ENCODE assay signal across 1 cellular context in the genomic region with DNA sequence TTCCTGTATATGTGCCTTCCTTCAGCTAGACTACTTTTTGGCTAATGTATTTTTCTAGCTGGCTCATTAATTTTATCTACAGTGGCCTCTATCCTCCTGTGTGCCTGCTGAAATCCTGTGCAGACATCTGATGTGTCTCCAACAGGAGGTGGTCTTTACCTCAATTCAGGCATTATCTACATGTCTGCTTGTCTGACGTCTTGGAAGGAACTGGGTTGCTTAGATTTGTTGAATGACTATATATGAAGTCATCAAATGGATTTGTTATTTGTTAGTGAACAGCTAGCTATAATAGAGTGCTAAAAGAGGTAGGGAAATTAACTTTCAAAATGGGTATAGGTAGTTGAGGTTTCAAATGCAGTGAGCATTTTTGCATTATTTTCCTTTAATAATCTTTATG.
TF ChIP-seq lines count a peak whose summit lies in the region.

No MANE protein-coding gene starts in this region.

TF ChIP-seq in GM12878, 131 proteins besides CTCF, POLR2A, EP300 and RAD21:
- TF ChIP-seq, protein P1, sequence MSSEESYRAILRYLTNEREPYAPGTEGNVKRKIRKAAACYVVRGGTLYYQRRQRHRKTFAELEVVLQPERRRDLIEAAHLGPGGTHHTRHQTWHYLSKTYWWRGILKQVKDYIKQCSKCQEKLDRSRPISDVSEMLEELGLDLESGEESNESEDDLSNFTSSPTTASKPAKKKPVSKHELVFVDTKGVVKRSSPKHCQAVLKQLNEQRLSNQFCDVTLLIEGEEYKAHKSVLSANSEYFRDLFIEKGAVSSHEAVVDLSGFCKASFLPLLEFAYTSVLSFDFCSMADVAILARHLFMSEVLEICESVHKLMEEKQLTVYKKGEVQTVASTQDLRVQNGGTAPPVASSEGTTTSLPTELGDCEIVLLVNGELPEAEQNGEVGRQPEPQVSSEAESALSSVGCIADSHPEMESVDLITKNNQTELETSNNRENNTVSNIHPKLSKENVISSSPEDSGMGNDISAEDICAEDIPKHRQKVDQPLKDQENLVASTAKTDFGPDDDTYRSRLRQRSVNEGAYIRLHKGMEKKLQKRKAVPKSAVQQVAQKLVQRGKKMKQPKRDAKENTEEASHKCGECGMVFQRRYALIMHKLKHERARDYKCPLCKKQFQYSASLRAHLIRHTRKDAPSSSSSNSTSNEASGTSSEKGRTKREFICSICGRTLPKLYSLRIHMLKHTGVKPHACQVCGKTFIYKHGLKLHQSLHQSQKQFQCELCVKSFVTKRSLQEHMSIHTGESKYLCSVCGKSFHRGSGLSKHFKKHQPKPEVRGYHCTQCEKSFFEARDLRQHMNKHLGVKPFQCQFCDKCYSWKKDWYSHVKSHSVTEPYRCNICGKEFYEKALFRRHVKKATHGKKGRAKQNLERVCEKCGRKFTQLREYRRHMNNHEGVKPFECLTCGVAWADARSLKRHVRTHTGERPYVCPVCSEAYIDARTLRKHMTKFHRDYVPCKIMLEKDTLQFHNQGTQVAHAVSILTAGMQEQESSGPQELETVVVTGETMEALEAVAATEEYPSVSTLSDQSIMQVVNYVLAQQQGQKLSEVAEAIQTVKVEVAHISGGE (CRISPR knock-in tag; IDR thresholded peaks at IDR 0.05): no peak
- no peak for TF ChIP-seq SMARCA5 (IDR thresholded peaks at IDR 0.05)
- TF ChIP-seq, protein P2, sequence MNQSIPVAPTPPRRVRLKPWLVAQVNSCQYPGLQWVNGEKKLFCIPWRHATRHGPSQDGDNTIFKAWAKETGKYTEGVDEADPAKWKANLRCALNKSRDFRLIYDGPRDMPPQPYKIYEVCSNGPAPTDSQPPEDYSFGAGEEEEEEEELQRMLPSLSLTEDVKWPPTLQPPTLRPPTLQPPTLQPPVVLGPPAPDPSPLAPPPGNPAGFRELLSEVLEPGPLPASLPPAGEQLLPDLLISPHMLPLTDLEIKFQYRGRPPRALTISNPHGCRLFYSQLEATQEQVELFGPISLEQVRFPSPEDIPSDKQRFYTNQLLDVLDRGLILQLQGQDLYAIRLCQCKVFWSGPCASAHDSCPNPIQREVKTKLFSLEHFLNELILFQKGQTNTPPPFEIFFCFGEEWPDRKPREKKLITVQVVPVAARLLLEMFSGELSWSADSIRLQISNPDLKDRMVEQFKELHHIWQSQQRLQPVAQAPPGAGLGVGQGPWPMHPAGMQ (IDR thresholded peaks at IDR 0.05; ENCODE audit: borderline replicate concordance): no peak
- no peak for TF ChIP-seq JUNB (IDR thresholded peaks at IDR 0.05)
- TF ChIP-seq, protein P3, sequence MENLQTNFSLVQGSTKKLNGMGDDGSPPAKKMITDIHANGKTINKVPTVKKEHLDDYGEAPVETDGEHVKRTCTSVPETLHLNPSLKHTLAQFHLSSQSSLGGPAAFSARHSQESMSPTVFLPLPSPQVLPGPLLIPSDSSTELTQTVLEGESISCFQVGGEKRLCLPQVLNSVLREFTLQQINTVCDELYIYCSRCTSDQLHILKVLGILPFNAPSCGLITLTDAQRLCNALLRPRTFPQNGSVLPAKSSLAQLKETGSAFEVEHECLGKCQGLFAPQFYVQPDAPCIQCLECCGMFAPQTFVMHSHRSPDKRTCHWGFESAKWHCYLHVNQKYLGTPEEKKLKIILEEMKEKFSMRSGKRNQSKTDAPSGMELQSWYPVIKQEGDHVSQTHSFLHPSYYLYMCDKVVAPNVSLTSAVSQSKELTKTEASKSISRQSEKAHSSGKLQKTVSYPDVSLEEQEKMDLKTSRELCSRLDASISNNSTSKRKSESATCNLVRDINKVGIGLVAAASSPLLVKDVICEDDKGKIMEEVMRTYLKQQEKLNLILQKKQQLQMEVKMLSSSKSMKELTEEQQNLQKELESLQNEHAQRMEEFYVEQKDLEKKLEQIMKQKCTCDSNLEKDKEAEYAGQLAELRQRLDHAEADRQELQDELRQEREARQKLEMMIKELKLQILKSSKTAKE (IDR thresholded peaks at IDR 0.05; ENCODE audit: low read depth, poor library complexity, severe bottlenecking): no peak
- TF ChIP-seq IKZF2 (IDR thresholded peaks at IDR 0.05): no peak
- TF ChIP-seq, protein P4, sequence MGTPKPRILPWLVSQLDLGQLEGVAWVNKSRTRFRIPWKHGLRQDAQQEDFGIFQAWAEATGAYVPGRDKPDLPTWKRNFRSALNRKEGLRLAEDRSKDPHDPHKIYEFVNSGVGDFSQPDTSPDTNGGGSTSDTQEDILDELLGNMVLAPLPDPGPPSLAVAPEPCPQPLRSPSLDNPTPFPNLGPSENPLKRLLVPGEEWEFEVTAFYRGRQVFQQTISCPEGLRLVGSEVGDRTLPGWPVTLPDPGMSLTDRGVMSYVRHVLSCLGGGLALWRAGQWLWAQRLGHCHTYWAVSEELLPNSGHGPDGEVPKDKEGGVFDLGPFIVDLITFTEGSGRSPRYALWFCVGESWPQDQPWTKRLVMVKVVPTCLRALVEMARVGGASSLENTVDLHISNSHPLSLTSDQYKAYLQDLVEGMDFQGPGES (IDR thresholded peaks at IDR 0.05): no peak
- TF ChIP-seq, protein P5, sequence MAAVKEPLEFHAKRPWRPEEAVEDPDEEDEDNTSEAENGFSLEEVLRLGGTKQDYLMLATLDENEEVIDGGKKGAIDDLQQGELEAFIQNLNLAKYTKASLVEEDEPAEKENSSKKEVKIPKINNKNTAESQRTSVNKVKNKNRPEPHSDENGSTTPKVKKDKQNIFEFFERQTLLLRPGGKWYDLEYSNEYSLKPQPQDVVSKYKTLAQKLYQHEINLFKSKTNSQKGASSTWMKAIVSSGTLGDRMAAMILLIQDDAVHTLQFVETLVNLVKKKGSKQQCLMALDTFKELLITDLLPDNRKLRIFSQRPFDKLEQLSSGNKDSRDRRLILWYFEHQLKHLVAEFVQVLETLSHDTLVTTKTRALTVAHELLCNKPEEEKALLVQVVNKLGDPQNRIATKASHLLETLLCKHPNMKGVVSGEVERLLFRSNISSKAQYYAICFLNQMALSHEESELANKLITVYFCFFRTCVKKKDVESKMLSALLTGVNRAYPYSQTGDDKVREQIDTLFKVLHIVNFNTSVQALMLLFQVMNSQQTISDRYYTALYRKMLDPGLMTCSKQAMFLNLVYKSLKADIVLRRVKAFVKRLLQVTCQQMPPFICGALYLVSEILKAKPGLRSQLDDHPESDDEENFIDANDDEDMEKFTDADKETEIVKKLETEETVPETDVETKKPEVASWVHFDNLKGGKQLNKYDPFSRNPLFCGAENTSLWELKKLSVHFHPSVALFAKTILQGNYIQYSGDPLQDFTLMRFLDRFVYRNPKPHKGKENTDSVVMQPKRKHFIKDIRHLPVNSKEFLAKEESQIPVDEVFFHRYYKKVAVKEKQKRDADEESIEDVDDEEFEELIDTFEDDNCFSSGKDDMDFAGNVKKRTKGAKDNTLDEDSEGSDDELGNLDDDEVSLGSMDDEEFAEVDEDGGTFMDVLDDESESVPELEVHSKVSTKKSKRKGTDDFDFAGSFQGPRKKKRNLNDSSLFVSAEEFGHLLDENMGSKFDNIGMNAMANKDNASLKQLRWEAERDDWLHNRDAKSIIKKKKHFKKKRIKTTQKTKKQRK (IDR thresholded peaks at IDR 0.05; ENCODE audit: low read depth, low read length): no peak
- TF ChIP-seq GATAD2B (conservative IDR thresholded peaks at IDR 0.05; ENCODE audit: low read depth): no peak
- TF ChIP-seq MEF2B (IDR thresholded peaks at IDR 0.05; ENCODE audit: partially characterized antibody, poor library complexity, severe bottlenecking): no peak
- no peak for TF ChIP-seq HCFC1 (IDR thresholded peaks at IDR 0.05; ENCODE audit: low read length)
- TF ChIP-seq, protein P6, sequence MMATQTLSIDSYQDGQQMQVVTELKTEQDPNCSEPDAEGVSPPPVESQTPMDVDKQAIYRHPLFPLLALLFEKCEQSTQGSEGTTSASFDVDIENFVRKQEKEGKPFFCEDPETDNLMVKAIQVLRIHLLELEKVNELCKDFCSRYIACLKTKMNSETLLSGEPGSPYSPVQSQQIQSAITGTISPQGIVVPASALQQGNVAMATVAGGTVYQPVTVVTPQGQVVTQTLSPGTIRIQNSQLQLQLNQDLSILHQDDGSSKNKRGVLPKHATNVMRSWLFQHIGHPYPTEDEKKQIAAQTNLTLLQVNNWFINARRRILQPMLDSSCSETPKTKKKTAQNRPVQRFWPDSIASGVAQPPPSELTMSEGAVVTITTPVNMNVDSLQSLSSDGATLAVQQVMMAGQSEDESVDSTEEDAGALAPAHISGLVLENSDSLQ (IDR thresholded peaks at IDR 0.05): no peak
- no peak for TF ChIP-seq SPI1 (IDR thresholded peaks at IDR 0.05; ENCODE audit: borderline replicate concordance, insufficient read depth, low read depth, low read length)
- TF ChIP-seq, protein P7, sequence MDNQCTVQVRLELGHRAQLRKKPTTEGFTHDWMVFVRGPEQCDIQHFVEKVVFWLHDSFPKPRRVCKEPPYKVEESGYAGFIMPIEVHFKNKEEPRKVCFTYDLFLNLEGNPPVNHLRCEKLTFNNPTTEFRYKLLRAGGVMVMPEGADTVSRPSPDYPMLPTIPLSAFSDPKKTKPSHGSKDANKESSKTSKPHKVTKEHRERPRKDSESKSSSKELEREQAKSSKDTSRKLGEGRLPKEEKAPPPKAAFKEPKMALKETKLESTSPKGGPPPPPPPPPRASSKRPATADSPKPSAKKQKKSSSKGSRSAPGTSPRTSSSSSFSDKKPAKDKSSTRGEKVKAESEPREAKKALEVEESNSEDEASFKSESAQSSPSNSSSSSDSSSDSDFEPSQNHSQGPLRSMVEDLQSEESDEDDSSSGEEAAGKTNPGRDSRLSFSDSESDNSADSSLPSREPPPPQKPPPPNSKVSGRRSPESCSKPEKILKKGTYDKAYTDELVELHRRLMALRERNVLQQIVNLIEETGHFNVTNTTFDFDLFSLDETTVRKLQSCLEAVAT (IDR thresholded peaks at IDR 0.05): no peak
- TF ChIP-seq RCOR1 (conservative IDR thresholded peaks at IDR 0.05; ENCODE audit: low read depth, low read length): no peak
- TF ChIP-seq CBX3 (IDR thresholded peaks at IDR 0.05; ENCODE audit: borderline replicate concordance, low read depth): no peak
TF ChIP-seq in GM12878: peak in this region for 0.
